Comparison of ENCODE assay signal across 10 cellular contexts in the genomic region with DNA sequence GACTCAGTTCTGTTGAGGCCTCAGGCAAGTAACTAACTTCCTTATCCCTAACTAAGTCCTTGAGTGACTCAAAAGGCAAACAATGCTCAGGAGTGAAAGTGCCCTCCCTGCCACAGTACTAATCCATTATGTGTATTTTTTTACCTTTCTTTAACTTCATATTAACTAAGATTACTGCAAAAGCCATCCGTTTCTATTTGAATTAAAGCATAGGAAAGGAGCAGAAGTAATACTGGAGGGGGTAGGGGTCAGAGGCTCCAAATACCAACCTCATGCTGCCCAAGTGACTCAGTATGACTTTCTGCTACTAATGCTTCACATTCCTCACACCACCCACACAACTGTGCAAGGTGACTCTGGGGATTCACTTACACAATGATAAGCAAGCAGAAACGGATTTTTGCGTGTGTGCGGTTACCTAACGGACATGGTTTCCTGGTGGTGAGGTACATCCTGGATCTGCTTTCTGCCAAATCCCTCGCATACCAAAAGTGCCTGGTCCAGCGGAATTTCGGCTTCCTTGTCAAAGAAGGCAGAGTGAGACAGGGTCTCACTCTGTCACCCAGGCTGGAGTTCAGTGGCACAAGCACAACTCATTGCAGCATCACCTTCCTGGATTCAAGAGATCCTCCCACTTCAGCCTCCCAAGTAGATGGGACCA. TPM values are rescaled to one million over a fixed set of nuclear protein-coding genes. Genes with fewer than 3 reads are reported as not detected.
A peak's percentile ranks its signal among the peaks of the same experiment; 100 is the strongest.
DNase-seq lines count a peak whose midpoint lies in the region; ATAC-seq and TF ChIP-seq lines count a peak whose summit lies in the region.
"Had no signal": no experiment of that assay in that cellular context is flagged by ENCODE, and none has a peak within 500 bp of the region (broad histone marks: within the 10 kb centered on the region; RNA-seq: fewer than 3 reads in every experiment).

No MANE protein-coding gene starts in this region.

- no peaks in the 10 kb centered on the region for H3K9me3 ChIP-seq in lung (ENCODE audit: control insufficient read depth in 2 of 2, insufficient read depth in 1 of 2, low read length in 1 of 2)

- intact Hi-C loops in MCF 10A (cut with micrococcal nuclease) = loop anchor here (2.0 kb wide), 1 partner anchor 45 kb away; no protein-coding TSS in a partner anchor

- POLR2A ChIA-PET in MCF 10A (lab: Yijun Ruan, JAX) = interaction anchor here (0.7 to 1.0 kb wide), 4 partner anchors 25 to 1785 kb away, joined by 3 to 4 read pairs (median 3); a partner anchor contains a TSS
- POLR2A ChIA-PET in T-cell (lab: Charles Lee) = no interaction called here

- H3K27ac Mint-ChIP-seq in MCF 10A (ENCODE audit: low read depth, unreplicated experiment) (peak overlapping the region; percentile 80), T-cell (no peak overlapping the region)
- H3K27ac Mint-ChIP-seq: memory B cell had no signal

- no peak overlapping the region for H3K4me3 ChIP-seq in lung
- H3K4me3 ChIP-seq: cardiac muscle cell had no signal

- H3K27ac ChIP-seq in lung (ENCODE audit: low read depth in 1 of 2, low read length in 1 of 2) = peak overlapping the region in 1 of 2 donors; percentile 7
- H3K27ac ChIP-seq: cardiac muscle cell had no signal

- BruUV-seq in MCF 10A (replicated peaks; lab: Mats Ljungman, UMichigan) = no TSS peak

- H3K36me3 ChIP-seq in lung (ENCODE audit: control insufficient read depth in 2 of 2, insufficient read depth in 2 of 2, low read length in 2 of 2) = peaks cover 0 to 2% of the 10 kb centered on the region in 2 donors
- H3K36me3 ChIP-seq: cardiac muscle cell had no signal

- H3K36me3 Mint-ChIP-seq in MCF 10A (ENCODE audit: insufficient read depth, unreplicated experiment) (peaks cover 7% of the 10 kb centered on the region), T-cell (peaks cover 2% of the 10 kb centered on the region)
- H3K36me3 Mint-ChIP-seq: memory B cell had no signal

- DNase-seq in AG08396 (ENCODE audit: low spot score) (peak; percentile 83), HPDE6-E6E7 (ENCODE audit: extremely low spot score) (peak; percentile 90), MCF 10A (ENCODE audit: unreplicated experiment) (peak; percentile 99), lung (ENCODE audit: low spot score) (peak; percentile 35), T-cell (no peak), DMS114 treated with DMSO at 0.1 percent for 48 hours (lab: John Stamatoyannopoulos, UW; ENCODE audit: unreplicated experiment) (no peak)

- H3K27me3 Mint-ChIP-seq in MCF 10A (ENCODE audit: insufficient read depth, unreplicated experiment) (no peaks in the 10 kb centered on the region), T-cell (no peaks in the 10 kb centered on the region)
- H3K27me3 Mint-ChIP-seq: memory B cell had no signal

- H3K4me1 ChIP-seq in lung (ENCODE audit: control insufficient read depth in 2 of 2, insufficient read depth in 2 of 2, low read length in 2 of 2) = peaks cover 0 to 2% of the 10 kb centered on the region in 2 donors

- no peaks in the 10 kb centered on the region for H3K27me3 ChIP-seq in lung (ENCODE audit: control insufficient read depth, insufficient read depth)
- H3K27me3 ChIP-seq: cardiac muscle cell had no signal

- WGBS in lung, 2 donors = 47 to 51% methylated on average over 8 of the region's 8 CpGs

- ATAC-seq in lung (ENCODE audit: insufficient read depth, low FRiP score) (peak; percentile 71), GM21737 (IDR thresholded peaks at IDR 0.05; ENCODE audit: unreplicated experiment) (no peak), T-cell (replicated peaks in 1 of 4) (no peak), GM18517 (IDR thresholded peaks at IDR 0.05; ENCODE audit: unreplicated experiment) (no peak)

- H3K9me3 Mint-ChIP-seq in MCF 10A (ENCODE audit: unreplicated experiment) (no peaks in the 10 kb centered on the region), T-cell (no peaks in the 10 kb centered on the region)
- H3K9me3 Mint-ChIP-seq: memory B cell had no signal

- CTCF ChIA-PET in MCF 10A (lab: Yijun Ruan, JAX) = interaction anchor here (0.6 to 0.9 kb wide), 2 partner anchors 13 to 14 kb away, joined by 3 to 4 read pairs; no protein-coding TSS in a partner anchor
- CTCF ChIA-PET in T-cell (lab: Charles Lee) = no interaction called here

- H3K4me3 Mint-ChIP-seq in MCF 10A (ENCODE audit: unreplicated experiment) (peak overlapping the region; percentile 54), T-cell (no peak overlapping the region)
- H3K4me3 Mint-ChIP-seq: memory B cell had no signal

- peaks cover 22% of the 10 kb centered on the region for H3K4me1 Mint-ChIP-seq in MCF 10A (ENCODE audit: insufficient read depth, unreplicated experiment)
- no peaks in the 10 kb centered on the region for H3K4me1 Mint-ChIP-seq in T-cell
- H3K4me1 Mint-ChIP-seq: memory B cell had no signal

- no peak for TF ChIP-seq CTCF in MCF 10A (IDR thresholded peaks at IDR 0.05; ENCODE audit: unreplicated experiment)
- no peak for TF ChIP-seq CTCF in lung (IDR thresholded peaks at IDR 0.05; ENCODE audit: control extremely low read depth, extremely low read depth)

RNA-seq across cellular contexts. Expression of a gene that starts 25.1 kb away (rescaled TPM):
- 61.7 and 98.9 TPM in 2 replicates for total RNA-seq in MCF 10A (2022)
- 10 to 100 TPM; 35.2 to 35.4 TPM for total RNA-seq in lung
- polyA plus RNA-seq in lung = 10 to 100 TPM; 11.1 to 15.5 TPM
- 1 to 10 TPM in 3 of 5 donors, under 1 TPM in 2; 0.77 to 4.1 (median 1.9) TPM for total RNA-seq in T-cell

RNA-seq across cellular contexts. Expression of a gene that starts 39.7 kb away (rescaled TPM):
- total RNA-seq in MCF 10A (2022) (20.3 and 23.0 TPM in 2 replicates), lung (10 to 100 TPM; 12.5 to 14.2 TPM), T-cell (10 to 100 TPM; 17.9 to 24.6 (median 19.9) TPM)
- polyA plus RNA-seq in lung = 1 to 10 TPM; 6.1 to 8.1 TPM

Comparison
In these comparisons a context has a peak if more than half of its experiments do, and no peak if none do; other contexts are left out.
1. DNase-seq: peak in AG08396 (single experiment), HPDE6-E6E7 (single experiment), MCF 10A (single experiment) and lung (single experiment); none in T-cell (0 of 34) and DMS114 treated with DMSO at 0.1 percent for 48 hours (single experiment).
2. RNA of a gene that starts 25.1 kb away (total RNA-seq): 61.7 to 98.9 TPM in MCF 10A and 35.2 to 35.4 TPM in lung; 0.77 to 4.1 TPM in T-cell; every median in the first group is over 4 times any median in the second.